In the genomic region with DNA sequence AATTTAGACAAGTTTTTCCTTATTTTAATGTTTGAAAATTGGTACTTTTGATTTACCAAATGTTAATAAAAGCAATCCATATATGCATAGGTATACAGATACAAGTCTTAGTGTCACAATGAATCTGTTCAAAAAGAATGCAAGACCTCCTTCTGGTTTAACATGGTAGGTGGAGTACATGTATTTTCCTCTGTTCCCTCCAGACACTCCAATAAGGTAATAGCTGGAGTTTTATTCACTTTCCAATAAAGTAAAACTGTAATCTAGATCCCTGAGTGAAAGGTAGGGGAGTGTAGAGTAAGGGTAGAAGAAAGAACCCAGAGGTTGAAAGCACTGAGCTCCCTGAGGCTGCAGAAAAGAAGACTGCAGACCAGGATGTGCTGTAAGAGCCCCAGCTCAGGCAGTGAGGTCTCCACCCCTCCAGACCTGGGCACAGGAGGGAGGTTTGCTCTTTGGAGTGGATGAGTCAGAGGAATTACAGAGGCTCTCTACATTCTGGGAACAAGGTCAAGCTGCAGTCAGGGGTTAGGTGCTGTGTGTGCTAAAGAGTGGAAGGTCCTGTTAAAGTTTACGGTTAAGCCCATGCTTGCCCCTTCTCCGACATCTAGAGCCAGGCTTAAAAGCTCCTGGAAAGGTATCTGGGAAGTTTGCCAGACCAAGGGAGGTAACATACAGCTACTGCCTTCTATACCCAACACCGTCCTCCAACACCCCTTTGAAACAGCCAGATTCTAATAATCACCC, we compare ENCODE assay signal across 12 cellular contexts. TPM values are rescaled to one million over a fixed set of nuclear protein-coding genes. Genes with fewer than 3 reads are reported as not detected.
DNase-seq lines count a peak whose midpoint lies in the region; ATAC-seq and TF ChIP-seq lines count a peak whose summit lies in the region.
"Had no signal": no experiment of that assay in that cellular context is flagged by ENCODE, and none has a peak within 500 bp of the region (broad histone marks: within the 10 kb centered on the region; RNA-seq: fewer than 3 reads in every experiment).

No MANE protein-coding gene starts in this region.

- ATAC-seq in WTC11 (peak; percentile 98), HG03469 (IDR thresholded peaks at IDR 0.05; ENCODE audit: unreplicated experiment) (no peak), HG03565 (IDR thresholded peaks at IDR 0.05; ENCODE audit: unreplicated experiment) (no peak), GM19023 (IDR thresholded peaks at IDR 0.05; ENCODE audit: unreplicated experiment) (no peak)
- ATAC-seq: left ventricle myocardium superior had no signal

- CTCF ChIA-PET in MCF 10A (lab: Yijun Ruan, JAX) (interaction anchor here (0.5 to 5.8 kb wide), 9 partner anchors 10 to 713 kb away, joined by 3 to 49 read pairs (median 6); no protein-coding TSS in a partner anchor), WTC11 (lab: Charles Lee) (interaction anchor here (0.7 to 1.6 kb wide), 4 partner anchors 10 to 132 kb away, joined by 3 to 25 read pairs (median 3); no protein-coding TSS in a partner anchor)

- no peak overlapping the region for H3K4me3 ChIP-seq in breast epithelium
- H3K4me3 ChIP-seq: smooth muscle cell, suprapubic skin had no signal

- H3K4me3 Mint-ChIP-seq in MCF 10A (ENCODE audit: unreplicated experiment) (peak overlapping the region; percentile 2), WTC11 (no peak overlapping the region)

- BruUV-seq in MCF 10A (replicated peaks; lab: Mats Ljungman, UMichigan) = no TSS peak

- no peak for TF ChIP-seq POLR2A in breast epithelium (IDR thresholded peaks at IDR 0.05)

- POLR2A ChIA-PET in MCF 10A (lab: Yijun Ruan, JAX) = interaction anchor here (0.5 to 5.5 kb wide), 6 partner anchors 11 to 502 kb away, joined by 3 to 23 read pairs (median 4); no protein-coding TSS in a partner anchor
- POLR2A ChIA-PET in WTC11 (lab: Charles Lee) = no interaction called here

- peaks cover 19% of the 10 kb centered on the region for H3K4me1 Mint-ChIP-seq in MCF 10A (ENCODE audit: insufficient read depth, unreplicated experiment)
- peaks cover 14% of the 10 kb centered on the region for H3K4me1 Mint-ChIP-seq in WTC11

- H3K27ac ChIP-seq in breast epithelium = no peak overlapping the region
- H3K27ac ChIP-seq: suprapubic skin had no signal

- H3K4me1 ChIP-seq in breast epithelium = no peaks in the 10 kb centered on the region

- TF ChIP-seq CTCF in MCF 10A (IDR thresholded peaks at IDR 0.05; ENCODE audit: unreplicated experiment) (no peak), breast epithelium (IDR thresholded peaks at IDR 0.05) (no peak), WTC11 (IDR thresholded peaks at IDR 0.05) (no peak)

- no peaks in the 10 kb centered on the region for H3K9me3 ChIP-seq in breast epithelium
- H3K9me3 ChIP-seq: suprapubic skin had no signal

- H3K27me3 Mint-ChIP-seq in MCF 10A (ENCODE audit: insufficient read depth, unreplicated experiment) = no peaks in the 10 kb centered on the region
- H3K27me3 Mint-ChIP-seq in WTC11 (ENCODE audit: low read depth) = no peaks in the 10 kb centered on the region

- DNase-seq in MCF 10A (ENCODE audit: unreplicated experiment) (peak; percentile 90), breast epithelium (ENCODE audit: low spot score in 2 of 2) (no peak), WTC11 (ENCODE audit: low spot score) (peak; percentile 20), iPS-NIHi7 (ENCODE audit: extremely low spot score) (peak; percentile 69), medulla oblongata (ENCODE audit: extremely low spot score) (no peak)
- DNase-seq: left ventricle myocardium superior, NCI-H526 treated with DMSO at 0.1 percent for 48 hours had no signal

- H3K27ac Mint-ChIP-seq in MCF 10A (ENCODE audit: low read depth, unreplicated experiment) = no peak overlapping the region
- 0 out of 2 replicates have a peak overlapping the region, but pooled peaks have one; percentile 10 for H3K27ac Mint-ChIP-seq in WTC11

- H3K9me3 Mint-ChIP-seq in MCF 10A (ENCODE audit: unreplicated experiment) = no peaks in the 10 kb centered on the region
- peaks cover 8% of the 10 kb centered on the region for H3K9me3 Mint-ChIP-seq in WTC11

- no peaks in the 10 kb centered on the region for H3K36me3 ChIP-seq in breast epithelium
- H3K36me3 ChIP-seq: suprapubic skin had no signal

- H3K36me3 Mint-ChIP-seq in MCF 10A (ENCODE audit: insufficient read depth, unreplicated experiment) = peaks cover 5% of the 10 kb centered on the region
- no peaks in the 10 kb centered on the region for H3K36me3 Mint-ChIP-seq in WTC11

- no peaks in the 10 kb centered on the region for H3K27me3 ChIP-seq in breast epithelium
- H3K27me3 ChIP-seq: suprapubic skin had no signal

- intact Hi-C loops in MCF 10A (cut with micrococcal nuclease) = no loop called here
- intact Hi-C loops in breast epithelium (cut with DNase I; ENCODE audit: low total_unique reads) = no loop called here

TF ChIP-seq in WTC11, 78 proteins besides CTCF, POLR2A, EP300 and RAD21 (continues in another document):
- TF ChIP-seq AR (CRISPR knock-in tag; IDR thresholded peaks at IDR 0.05) (no peak), AFF4 (CRISPR knock-in tag; IDR thresholded peaks at IDR 0.05; ENCODE audit: borderline replicate concordance) (no peak), ZNF671 (CRISPR knock-in tag; IDR thresholded peaks at IDR 0.05) (no peak), ZNF138 (CRISPR knock-in tag; conservative IDR thresholded peaks at IDR 0.05) (no peak), TEAD4 (CRISPR knock-in tag; IDR thresholded peaks at IDR 0.05) (no peak), TP53 (CRISPR knock-in tag; IDR thresholded peaks at IDR 0.05) (no peak), SOX15 (CRISPR knock-in tag; IDR thresholded peaks at IDR 0.05) (no peak), ESRRA (CRISPR knock-in tag; IDR thresholded peaks at IDR 0.05; ENCODE audit: borderline replicate concordance) (no peak), SP1 (CRISPR knock-in tag; conservative IDR thresholded peaks at IDR 0.05) (no peak), RELA (CRISPR knock-in tag; IDR thresholded peaks at IDR 0.05; ENCODE audit: borderline replicate concordance) (no peak), CREM (CRISPR knock-in tag; IDR thresholded peaks at IDR 0.05) (no peak), SMAD3 (CRISPR knock-in tag; IDR thresholded peaks at IDR 0.05; ENCODE audit: borderline replicate concordance) (no peak), JUN (CRISPR knock-in tag; IDR thresholded peaks at IDR 0.05) (no peak)

RNA-seq across cellular contexts. Expression of gene STAT1, which starts 27.6 kb away (rescaled TPM):
- 32.3 and 36.9 TPM in 2 replicates for total RNA-seq in MCF 10A (2022)
- total RNA-seq in breast epithelium = 10 to 100 TPM; 44.2 to 79.6 (median 59.4) TPM
- total RNA-seq in WTC11 (2021) = 36.1 to 41.3 TPM (median 39.5 TPM) in 3 replicates

Comparison
In these comparisons a context has a peak if more than half of its experiments do, and no peak if none do; other contexts are left out.
1. DNase-seq: peak in MCF 10A (single experiment), WTC11 (single experiment) and iPS-NIHi7 (single experiment); none in breast epithelium (0 of 2) and medulla oblongata (single experiment).